Comparison of ENCODE assay signal across 1 cellular context in genomic region chr17:68205251-68205807, GRCh38.
TF ChIP-seq lines count a peak whose summit lies in the region.

No MANE protein-coding gene starts in this region.

TF ChIP-seq in HepG2, 621 proteins besides CTCF, POLR2A, EP300 and RAD21 (continued from another document and continues in another):
- TF ChIP-seq, protein P1, sequence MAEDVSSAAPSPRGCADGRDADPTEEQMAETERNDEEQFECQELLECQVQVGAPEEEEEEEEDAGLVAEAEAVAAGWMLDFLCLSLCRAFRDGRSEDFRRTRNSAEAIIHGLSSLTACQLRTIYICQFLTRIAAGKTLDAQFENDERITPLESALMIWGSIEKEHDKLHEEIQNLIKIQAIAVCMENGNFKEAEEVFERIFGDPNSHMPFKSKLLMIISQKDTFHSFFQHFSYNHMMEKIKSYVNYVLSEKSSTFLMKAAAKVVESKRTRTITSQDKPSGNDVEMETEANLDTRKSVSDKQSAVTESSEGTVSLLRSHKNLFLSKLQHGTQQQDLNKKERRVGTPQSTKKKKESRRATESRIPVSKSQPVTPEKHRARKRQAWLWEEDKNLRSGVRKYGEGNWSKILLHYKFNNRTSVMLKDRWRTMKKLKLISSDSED (CRISPR knock-in tag; IDR thresholded peaks at IDR 0.05), result peak; percentile 67; the same call in 1 of the 2 replicates
- peak; percentile 85; the same call in 1 of the 2 replicates for TF ChIP-seq KMT2B (CRISPR knock-in tag; IDR thresholded peaks at IDR 0.05)
- TF ChIP-seq ZFAT (CRISPR knock-in tag; conservative IDR thresholded peaks at IDR 0.05), result 0 out of 2 replicates have a peak, but pooled peaks have one; percentile 23
- TF ChIP-seq ATM (IDR thresholded peaks at IDR 0.05; ENCODE audit: borderline replicate concordance), result no peak
- TF ChIP-seq, protein P2, sequence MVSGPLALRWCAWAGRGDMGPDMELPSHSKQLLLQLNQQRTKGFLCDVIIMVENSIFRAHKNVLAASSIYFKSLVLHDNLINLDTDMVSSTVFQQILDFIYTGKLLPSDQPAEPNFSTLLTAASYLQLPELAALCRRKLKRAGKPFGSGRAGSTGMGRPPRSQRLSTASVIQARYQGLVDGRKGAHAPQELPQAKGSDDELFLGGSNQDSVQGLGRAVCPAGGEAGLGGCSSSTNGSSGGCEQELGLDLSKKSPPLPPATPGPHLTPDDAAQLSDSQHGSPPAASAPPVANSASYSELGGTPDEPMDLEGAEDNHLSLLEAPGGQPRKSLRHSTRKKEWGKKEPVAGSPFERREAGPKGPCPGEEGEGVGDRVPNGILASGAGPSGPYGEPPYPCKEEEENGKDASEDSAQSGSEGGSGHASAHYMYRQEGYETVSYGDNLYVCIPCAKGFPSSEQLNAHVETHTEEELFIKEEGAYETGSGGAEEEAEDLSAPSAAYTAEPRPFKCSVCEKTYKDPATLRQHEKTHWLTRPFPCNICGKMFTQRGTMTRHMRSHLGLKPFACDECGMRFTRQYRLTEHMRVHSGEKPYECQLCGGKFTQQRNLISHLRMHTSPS (CRISPR knock-in tag; IDR thresholded peaks at IDR 0.05; ENCODE audit: low read depth), result peak; percentile 70; the same call in 1 of the 2 replicates
- TF ChIP-seq HNF1B (CRISPR knock-in tag; IDR thresholded peaks at IDR 0.05), result peak; percentile 84
- TF ChIP-seq ZNF234 (CRISPR knock-in tag; conservative IDR thresholded peaks at IDR 0.05), result 0 out of 2 replicates have a peak, but pooled peaks have one; percentile 80
- no peak for TF ChIP-seq PHF5A (CRISPR knock-in tag; IDR thresholded peaks at IDR 0.05; ENCODE audit: low read depth, unreplicated experiment)
- TF ChIP-seq TAF1 (CRISPR knock-in tag; IDR thresholded peaks at IDR 0.05), result peak; percentile 74
- no peak for TF ChIP-seq ZNF652 (CRISPR knock-in tag; IDR thresholded peaks at IDR 0.05; ENCODE audit: borderline replicate concordance, low read depth)
- TF ChIP-seq HMG20A (CRISPR knock-in tag; IDR thresholded peaks at IDR 0.05; ENCODE audit: borderline replicate concordance), result 0 out of 2 replicates have a peak, but pooled peaks have one; percentile 14
- TF ChIP-seq, protein P3, sequence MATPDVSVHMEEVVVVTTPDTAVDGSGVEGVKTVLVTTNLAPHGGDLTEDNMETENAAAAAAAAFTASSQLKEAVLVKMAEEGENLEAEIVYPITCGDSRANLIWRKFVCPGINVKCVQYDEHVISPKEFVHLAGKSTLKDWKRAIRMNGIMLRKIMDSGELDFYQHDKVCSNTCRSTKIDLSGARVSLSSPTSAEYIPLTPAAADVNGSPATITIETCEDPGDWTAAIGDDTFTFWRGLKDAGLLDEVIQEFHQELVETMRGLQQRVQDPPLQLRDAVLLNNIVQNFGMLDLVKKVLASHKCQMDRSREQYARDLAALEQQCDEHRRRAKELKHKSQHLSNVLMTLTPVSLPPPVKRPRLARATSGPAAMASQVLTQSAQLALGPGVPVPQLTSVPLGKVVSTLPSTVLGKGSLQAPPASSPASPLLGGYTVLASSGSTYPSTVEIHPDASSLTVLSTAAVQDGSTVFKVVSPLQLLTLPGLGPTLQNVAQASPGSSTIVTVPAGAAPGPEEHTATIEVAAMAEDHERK (CRISPR knock-in tag; IDR thresholded peaks at IDR 0.05; ENCODE audit: low read depth), result no peak
- peak; percentile 83 for TF ChIP-seq TFDP2 (CRISPR knock-in tag; IDR thresholded peaks at IDR 0.05)
- peak; percentile 85 for TF ChIP-seq KMT2A (CRISPR knock-in tag; IDR thresholded peaks at IDR 0.05)
- peak; percentile 64; the same call in 1 of the 2 replicates for TF ChIP-seq TBP (CRISPR knock-in tag; IDR thresholded peaks at IDR 0.05)
- no peak for TF ChIP-seq MLLT10 (CRISPR knock-in tag; IDR thresholded peaks at IDR 0.05)
- no peak for TF ChIP-seq CBX2 (IDR thresholded peaks at IDR 0.05; ENCODE audit: low read depth, low read length)
- peak; percentile 95; the same call in 1 of the 2 replicates for TF ChIP-seq CBX2 (CRISPR knock-in tag; IDR thresholded peaks at IDR 0.05; ENCODE audit: low read depth)
- no peak for TF ChIP-seq ZNF337 (CRISPR knock-in tag; IDR thresholded peaks at IDR 0.05; ENCODE audit: borderline replicate concordance, low read depth)
- peak; percentile 99 for TF ChIP-seq MYPOP (CRISPR knock-in tag; IDR thresholded peaks at IDR 0.05)
- TF ChIP-seq AGO2 (optimal IDR thresholded peaks at IDR 0.05; ENCODE audit: low read depth, low read length), result peak; percentile 65
- no peak; the same call in 1 of the 2 replicates for TF ChIP-seq IRX3 (CRISPR knock-in tag; IDR thresholded peaks at IDR 0.05; ENCODE audit: borderline replicate concordance, low read depth)
- no peak for TF ChIP-seq ZNF432 (CRISPR knock-in tag; IDR thresholded peaks at IDR 0.05; ENCODE audit: borderline replicate concordance)
- TF ChIP-seq ZSCAN25 (CRISPR knock-in tag; IDR thresholded peaks at IDR 0.05), result peak; percentile 37
- TF ChIP-seq ZBTB3 (CRISPR knock-in tag; IDR thresholded peaks at IDR 0.05; ENCODE audit: borderline replicate concordance, low read depth), result no peak
- TF ChIP-seq ZNF20 (CRISPR knock-in tag; IDR thresholded peaks at IDR 0.05), result no peak
- no peak for TF ChIP-seq SP1 (IDR thresholded peaks at IDR 0.05)
- TF ChIP-seq SP1 (CRISPR knock-in tag; IDR thresholded peaks at IDR 0.05), result peak; percentile 64; the same call in 1 of the 2 replicates
- peak; percentile 89 for TF ChIP-seq ZSCAN31 (CRISPR knock-in tag; IDR thresholded peaks at IDR 0.05; ENCODE audit: low read depth)
- TF ChIP-seq ZFX (CRISPR knock-in tag; IDR thresholded peaks at IDR 0.05; ENCODE audit: low read depth), result peak; percentile 77
- TF ChIP-seq, protein P4, sequence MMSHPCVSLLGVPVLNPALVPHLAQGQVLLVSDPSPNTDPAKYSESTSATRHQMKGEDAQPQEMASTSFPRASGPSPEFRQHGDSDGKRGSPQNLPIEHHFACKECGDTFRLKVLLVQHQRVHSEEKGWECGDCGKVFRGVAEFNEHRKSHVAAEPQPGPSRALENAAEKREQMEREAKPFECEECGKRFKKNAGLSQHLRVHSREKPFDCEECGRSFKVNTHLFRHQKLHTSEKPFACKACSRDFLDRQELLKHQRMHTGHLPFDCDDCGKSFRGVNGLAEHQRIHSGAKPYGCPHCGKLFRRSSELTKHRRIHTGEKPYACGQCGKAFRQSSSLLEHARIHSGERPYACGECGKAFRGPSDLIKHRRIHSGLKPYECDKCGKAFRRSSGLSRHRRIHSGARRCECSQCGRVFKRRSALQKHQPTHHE (CRISPR knock-in tag; IDR thresholded peaks at IDR 0.05; ENCODE audit: borderline replicate concordance), result peak; percentile 30; the same call in 1 of the 2 replicates
- peak; percentile 81; the same call in 1 of the 2 replicates for TF ChIP-seq TARDBP (CRISPR knock-in tag; IDR thresholded peaks at IDR 0.05)
- TF ChIP-seq WIZ (CRISPR knock-in tag; IDR thresholded peaks at IDR 0.05), result no peak
- no peak for TF ChIP-seq ATF3 (CRISPR knock-in tag; IDR thresholded peaks at IDR 0.05)
- no peak for TF ChIP-seq FOXM1 (CRISPR knock-in tag; IDR thresholded peaks at IDR 0.05)
- peak; percentile 20; the same call in 1 of the 2 replicates for TF ChIP-seq ZSCAN12 (CRISPR knock-in tag; IDR thresholded peaks at IDR 0.05)
- TF ChIP-seq ELF3 (CRISPR knock-in tag; IDR thresholded peaks at IDR 0.05), result peak; percentile 76
- peak; percentile 99 for TF ChIP-seq KDM2A (CRISPR knock-in tag; IDR thresholded peaks at IDR 0.05; ENCODE audit: borderline replicate concordance, low read depth)
- TF ChIP-seq ZNF343 (CRISPR knock-in tag; IDR thresholded peaks at IDR 0.05), result 0 out of 2 replicates have a peak, but pooled peaks have one; percentile 25
- TF ChIP-seq FOXA1 (IDR thresholded peaks at IDR 0.05), result no peak
- peak; percentile 44; the same call in 1 of the 2 replicates for TF ChIP-seq FOXA1 (CRISPR knock-in tag; IDR thresholded peaks at IDR 0.05)
- TF ChIP-seq ZNF367 (CRISPR knock-in tag; IDR thresholded peaks at IDR 0.05; ENCODE audit: borderline replicate concordance), result peak; percentile 54; the same call in 1 of the 2 replicates
- TF ChIP-seq, protein P5, sequence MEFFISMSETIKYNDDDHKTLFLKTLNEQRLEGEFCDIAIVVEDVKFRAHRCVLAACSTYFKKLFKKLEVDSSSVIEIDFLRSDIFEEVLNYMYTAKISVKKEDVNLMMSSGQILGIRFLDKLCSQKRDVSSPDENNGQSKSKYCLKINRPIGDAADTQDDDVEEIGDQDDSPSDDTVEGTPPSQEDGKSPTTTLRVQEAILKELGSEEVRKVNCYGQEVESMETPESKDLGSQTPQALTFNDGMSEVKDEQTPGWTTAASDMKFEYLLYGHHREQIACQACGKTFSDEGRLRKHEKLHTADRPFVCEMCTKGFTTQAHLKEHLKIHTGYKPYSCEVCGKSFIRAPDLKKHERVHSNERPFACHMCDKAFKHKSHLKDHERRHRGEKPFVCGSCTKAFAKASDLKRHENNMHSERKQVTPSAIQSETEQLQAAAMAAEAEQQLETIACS (CRISPR knock-in tag; IDR thresholded peaks at IDR 0.05), result peak; percentile 91
- TF ChIP-seq FLYWCH1 (CRISPR knock-in tag; IDR thresholded peaks at IDR 0.05), result no peak
- 0 out of 2 replicates have a peak, but pooled peaks have one; percentile 63 for TF ChIP-seq ZBTB10 (CRISPR knock-in tag; IDR thresholded peaks at IDR 0.05; ENCODE audit: borderline replicate concordance)
- peak; percentile 93 for TF ChIP-seq SALL1 (CRISPR knock-in tag; IDR thresholded peaks at IDR 0.05)
- TF ChIP-seq, protein P6, sequence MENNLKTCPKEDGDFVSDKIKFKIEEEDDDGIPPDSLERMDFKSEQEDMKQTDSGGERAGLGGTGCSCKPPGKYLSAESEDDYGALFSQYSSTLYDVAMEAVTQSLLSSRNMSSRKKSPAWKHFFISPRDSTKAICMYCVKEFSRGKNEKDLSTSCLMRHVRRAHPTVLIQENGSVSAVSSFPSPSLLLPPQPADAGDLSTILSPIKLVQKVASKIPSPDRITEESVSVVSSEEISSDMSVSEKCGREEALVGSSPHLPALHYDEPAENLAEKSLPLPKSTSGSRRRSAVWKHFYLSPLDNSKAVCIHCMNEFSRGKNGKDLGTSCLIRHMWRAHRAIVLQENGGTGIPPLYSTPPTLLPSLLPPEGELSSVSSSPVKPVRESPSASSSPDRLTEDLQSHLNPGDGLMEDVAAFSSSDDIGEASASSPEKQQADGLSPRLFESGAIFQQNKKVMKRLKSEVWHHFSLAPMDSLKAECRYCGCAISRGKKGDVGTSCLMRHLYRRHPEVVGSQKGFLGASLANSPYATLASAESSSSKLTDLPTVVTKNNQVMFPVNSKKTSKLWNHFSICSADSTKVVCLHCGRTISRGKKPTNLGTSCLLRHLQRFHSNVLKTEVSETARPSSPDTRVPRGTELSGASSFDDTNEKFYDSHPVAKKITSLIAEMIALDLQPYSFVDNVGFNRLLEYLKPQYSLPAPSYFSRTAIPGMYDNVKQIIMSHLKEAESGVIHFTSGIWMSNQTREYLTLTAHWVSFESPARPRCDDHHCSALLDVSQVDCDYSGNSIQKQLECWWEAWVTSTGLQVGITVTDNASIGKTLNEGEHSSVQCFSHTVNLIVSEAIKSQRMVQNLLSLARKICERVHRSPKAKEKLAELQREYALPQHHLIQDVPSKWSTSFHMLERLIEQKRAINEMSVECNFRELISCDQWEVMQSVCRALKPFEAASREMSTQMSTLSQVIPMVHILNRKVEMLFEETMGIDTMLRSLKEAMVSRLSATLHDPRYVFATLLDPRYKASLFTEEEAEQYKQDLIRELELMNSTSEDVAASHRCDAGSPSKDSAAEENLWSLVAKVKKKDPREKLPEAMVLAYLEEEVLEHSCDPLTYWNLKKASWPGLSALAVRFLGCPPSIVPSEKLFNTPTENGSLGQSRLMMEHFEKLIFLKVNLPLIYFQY (CRISPR knock-in tag; IDR thresholded peaks at IDR 0.05; ENCODE audit: borderline replicate concordance), result peak; percentile 76
- TF ChIP-seq ISX (CRISPR knock-in tag; conservative IDR thresholded peaks at IDR 0.05), result no peak
